ENCODE assay signal across 14 cellular contexts in the genomic region with DNA sequence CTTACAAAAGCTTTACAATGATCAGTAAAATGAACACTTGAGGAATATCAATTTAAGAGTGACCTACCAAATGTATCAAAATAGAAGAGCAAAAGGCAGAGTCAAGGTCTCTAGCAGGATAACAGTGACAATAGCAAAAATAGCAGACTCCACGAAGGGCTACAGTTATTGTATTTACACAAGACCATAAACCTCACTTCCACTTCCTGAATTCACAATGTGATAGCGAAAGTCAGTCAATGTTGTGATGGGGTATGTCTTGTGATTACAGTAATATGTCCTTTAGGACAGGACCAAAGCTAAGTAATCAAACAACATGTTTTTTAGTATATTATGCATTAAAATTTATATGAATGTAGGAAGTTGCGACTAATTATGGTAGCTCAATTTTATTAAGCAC.
DNase-seq lines count a peak whose midpoint lies in the region; ATAC-seq, FAIRE-seq and TF ChIP-seq lines count a peak whose summit lies in the region.
"Had no signal": no experiment of that assay in that cellular context is flagged by ENCODE, and none has a peak within 500 bp of the region (broad histone marks: within the 10 kb centered on the region; RNA-seq: fewer than 3 reads in every experiment).

No MANE protein-coding gene starts in this region.

- no peak for TF ChIP-seq CTCF in GM12878 (IDR thresholded peaks at IDR 0.05 in 2 of 3, conservative IDR thresholded peaks at IDR 0.05 in 1 of 3; ENCODE audit: control insufficient read depth in 2 of 3, extremely low read depth in 1 of 3, insufficient read depth in 1 of 3, low read depth in 3 of 3, low read length in 3 of 3)
- no peak for TF ChIP-seq CTCF in gastrocnemius medialis (IDR thresholded peaks at IDR 0.05 in 4 of 5, conservative IDR thresholded peaks at IDR 0.05 in 1 of 5)

- no peak for TF ChIP-seq RAD21 in GM12878 (IDR thresholded peaks at IDR 0.05; ENCODE audit: insufficient read depth, low read depth, low read length)

- CTCF ChIA-PET in GM12878 (lab: Yijun Ruan, JAX), result no interaction called here

- no peaks in the 10 kb centered on the region for H4K20me1 ChIP-seq in GM12878 (ENCODE audit: control insufficient read depth, insufficient read depth)

- H3K9ac ChIP-seq in GM12878 (ENCODE audit: control insufficient read depth, insufficient read depth, low read length), result no peak overlapping the region

- H3K27ac ChIP-seq in GM12878 (ENCODE audit: control insufficient read depth, insufficient read depth) (no peak overlapping the region), gastrocnemius medialis (no peak overlapping the region)
- H3K27ac ChIP-seq: skin epidermis had no signal

- RAD21 ChIA-PET in GM12878 (lab: Charles Lee; ENCODE audit: unreplicated experiment), result no interaction called here

- ATAC-seq in GM19023 (IDR thresholded peaks at IDR 0.05; ENCODE audit: unreplicated experiment) (peak; percentile 81), GM21825 (IDR thresholded peaks at IDR 0.05; ENCODE audit: unreplicated experiment) (peak; percentile 84), HG03196 (IDR thresholded peaks at IDR 0.05; ENCODE audit: unreplicated experiment) (peak; percentile 59), GM12878 (peak; percentile 79), gastrocnemius medialis (no peak)

- H3K36me3 ChIP-seq in GM12878 (ENCODE audit: control insufficient read depth in 2 of 2, insufficient read depth in 2 of 2, low read length in 1 of 2) (no peaks in the 10 kb centered on the region), gastrocnemius medialis (no peaks in the 10 kb centered on the region)

- intact Hi-C loops in GM12878 (cut with micrococcal nuclease; ENCODE audit: unreplicated experiment), result no loop called here
- intact Hi-C loops in gastrocnemius medialis (cut with DNase I; ENCODE audit: low total_unique reads), result no loop called here

- POLR2A ChIA-PET in GM12878 (lab: Charles Lee), result interaction anchor here (0.6 kb wide), 1 partner anchor 74 kb away, joined by 6 read pairs; no protein-coding TSS in a partner anchor

- TF ChIP-seq POLR2A in GM12878 (IDR thresholded peaks at IDR 0.05; ENCODE audit: low read depth, low read length) (no peak), gastrocnemius medialis (IDR thresholded peaks at IDR 0.05) (no peak)

- DNase-seq in GM12878 (ENCODE audit: low read depth, low spot score) (peak; percentile 1), gastrocnemius medialis (no peak), NCI-H2029 (lab: John Stamatoyannopoulos, UW) (no peak)
- no peak for DNase-seq in central memory CD4-positive, alpha-beta T cell
- DNase-seq: activated CD4-positive, alpha-beta T cell treated with anti-CD3 and anti-CD28 coated beads, Interleukin-2, amount 50 U/mL, for 48 hours; COR-L47; kidney; NCI-H1048; NCI-H748 treated with DMSO at 0.1 percent for 48 hours; nephron progenitor cell had no signal

- SMC1A ChIA-PET in GM12878 (lab: Charles Lee; ENCODE audit: uncharacterized antibody, unreplicated experiment), result interaction anchor here (0.5 kb wide), 1 partner anchor 26 kb away, joined by 3 read pairs; no protein-coding TSS in a partner anchor

- peak; percentile 49 for FAIRE-seq in GM12878 (lab: Jason Lieb, UNC)
- FAIRE-seq: kidney had no signal

- H3K9me3 ChIP-seq in GM12878 (replicated peaks; ENCODE audit: control insufficient read depth, insufficient read depth, low read length) (no peaks in the 10 kb centered on the region), gastrocnemius medialis (peaks cover 0 to 5% (median 0%) of the 10 kb centered on the region in 3 donors)

- 11% methylated on average over 3 of the region's 3 CpGs for WGBS in GM12878 (ENCODE audit: insufficient coverage, insufficient replicate concordance, low lambda C conversion rate, missing lambda C conversion rate)

- in situ Hi-C loops in GM12878 (cut with MboI) (no loop called here), gastrocnemius medialis (cut with MboI; ENCODE audit: low sequenced_read_pairs in 4 of 4) (no loop called here)

- no TSS peak for BruUV-seq in GM12878 (replicated peaks; lab: Mats Ljungman, UMichigan)

- TF ChIP-seq EP300 in GM12878 (IDR thresholded peaks at IDR 0.05; ENCODE audit: borderline replicate concordance in 1 of 2, control insufficient read depth in 1 of 2, low read depth in 2 of 2, low read length in 2 of 2), result no peak

- H3K27me3 ChIP-seq in GM12878 (replicated peaks in 1 of 2; ENCODE audit: control insufficient read depth in 2 of 2, insufficient read depth in 2 of 2, low read length in 1 of 2) (no peaks in the 10 kb centered on the region), gastrocnemius medialis (no peaks in the 10 kb centered on the region)

- no peaks in the 10 kb centered on the region for H3K79me2 ChIP-seq in GM12878 (ENCODE audit: control insufficient read depth, insufficient read depth, low read length)

- peak overlapping the region; percentile 58 for H2AFZ ChIP-seq in GM12878 (ENCODE audit: control insufficient read depth, low read depth, low read length)

- H3K4me1 ChIP-seq in GM12878 (ENCODE audit: control insufficient read depth, insufficient read depth, low read length) (no peaks in the 10 kb centered on the region), gastrocnemius medialis (no peaks in the 10 kb centered on the region)

- H3K4me2 ChIP-seq in GM12878 (ENCODE audit: control insufficient read depth, insufficient read depth), result no peak overlapping the region

- H3K4me3 ChIP-seq in GM12878 (no peak overlapping the region), gastrocnemius medialis (no peak overlapping the region)
- H3K4me3 ChIP-seq: skin epidermis had no signal

TF ChIP-seq in GM12878, 131 proteins besides CTCF, POLR2A, EP300 and RAD21:
- TF ChIP-seq, protein P1, sequence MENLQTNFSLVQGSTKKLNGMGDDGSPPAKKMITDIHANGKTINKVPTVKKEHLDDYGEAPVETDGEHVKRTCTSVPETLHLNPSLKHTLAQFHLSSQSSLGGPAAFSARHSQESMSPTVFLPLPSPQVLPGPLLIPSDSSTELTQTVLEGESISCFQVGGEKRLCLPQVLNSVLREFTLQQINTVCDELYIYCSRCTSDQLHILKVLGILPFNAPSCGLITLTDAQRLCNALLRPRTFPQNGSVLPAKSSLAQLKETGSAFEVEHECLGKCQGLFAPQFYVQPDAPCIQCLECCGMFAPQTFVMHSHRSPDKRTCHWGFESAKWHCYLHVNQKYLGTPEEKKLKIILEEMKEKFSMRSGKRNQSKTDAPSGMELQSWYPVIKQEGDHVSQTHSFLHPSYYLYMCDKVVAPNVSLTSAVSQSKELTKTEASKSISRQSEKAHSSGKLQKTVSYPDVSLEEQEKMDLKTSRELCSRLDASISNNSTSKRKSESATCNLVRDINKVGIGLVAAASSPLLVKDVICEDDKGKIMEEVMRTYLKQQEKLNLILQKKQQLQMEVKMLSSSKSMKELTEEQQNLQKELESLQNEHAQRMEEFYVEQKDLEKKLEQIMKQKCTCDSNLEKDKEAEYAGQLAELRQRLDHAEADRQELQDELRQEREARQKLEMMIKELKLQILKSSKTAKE (IDR thresholded peaks at IDR 0.05; ENCODE audit: low read depth, poor library complexity, severe bottlenecking), result no peak
- peak; percentile 82; the same call in 1 of the 2 replicates for TF ChIP-seq SPI1 (IDR thresholded peaks at IDR 0.05; ENCODE audit: borderline replicate concordance, insufficient read depth, low read depth, low read length)
- TF ChIP-seq, protein P2, sequence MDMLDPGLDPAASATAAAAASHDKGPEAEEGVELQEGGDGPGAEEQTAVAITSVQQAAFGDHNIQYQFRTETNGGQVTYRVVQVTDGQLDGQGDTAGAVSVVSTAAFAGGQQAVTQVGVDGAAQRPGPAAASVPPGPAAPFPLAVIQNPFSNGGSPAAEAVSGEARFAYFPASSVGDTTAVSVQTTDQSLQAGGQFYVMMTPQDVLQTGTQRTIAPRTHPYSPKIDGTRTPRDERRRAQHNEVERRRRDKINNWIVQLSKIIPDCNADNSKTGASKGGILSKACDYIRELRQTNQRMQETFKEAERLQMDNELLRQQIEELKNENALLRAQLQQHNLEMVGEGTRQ (IDR thresholded peaks at IDR 0.05; ENCODE audit: borderline replicate concordance, low read depth, low read length), result no peak
- TF ChIP-seq, protein P3, sequence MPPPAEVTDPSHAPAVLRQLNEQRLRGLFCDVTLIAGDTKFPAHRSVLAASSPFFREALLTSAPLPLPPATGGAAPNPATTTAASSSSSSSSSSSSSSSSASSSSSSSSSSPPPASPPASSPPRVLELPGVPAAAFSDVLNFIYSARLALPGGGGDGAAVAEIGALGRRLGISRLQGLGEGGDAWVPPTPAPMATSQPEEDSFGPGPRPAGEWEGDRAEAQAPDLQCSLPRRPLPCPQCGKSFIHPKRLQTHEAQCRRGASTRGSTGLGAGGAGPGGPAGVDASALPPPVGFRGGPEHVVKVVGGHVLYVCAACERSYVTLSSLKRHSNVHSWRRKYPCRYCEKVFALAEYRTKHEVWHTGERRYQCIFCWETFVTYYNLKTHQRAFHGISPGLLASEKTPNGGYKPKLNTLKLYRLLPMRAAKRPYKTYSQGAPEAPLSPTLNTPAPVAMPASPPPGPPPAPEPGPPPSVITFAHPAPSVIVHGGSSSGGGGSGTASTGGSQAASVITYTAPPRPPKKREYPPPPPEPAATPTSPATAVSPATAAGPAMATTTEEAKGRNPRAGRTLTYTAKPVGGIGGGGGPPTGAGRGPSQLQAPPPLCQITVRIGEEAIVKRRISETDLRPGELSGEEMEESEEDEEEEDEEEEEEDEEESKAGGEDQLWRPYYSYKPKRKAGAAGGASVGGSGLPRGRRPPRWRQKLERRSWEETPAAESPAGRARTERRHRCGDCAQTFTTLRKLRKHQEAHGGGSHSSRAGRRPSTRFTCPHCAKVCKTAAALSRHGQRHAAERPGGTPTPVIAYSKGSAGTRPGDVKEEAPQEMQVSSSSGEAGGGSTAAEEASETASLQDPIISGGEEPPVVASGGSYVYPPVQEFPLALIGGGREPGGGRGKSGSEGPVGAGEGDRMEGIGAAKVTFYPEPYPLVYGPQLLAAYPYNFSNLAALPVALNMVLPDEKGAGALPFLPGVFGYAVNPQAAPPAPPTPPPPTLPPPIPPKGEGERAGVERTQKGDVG (CRISPR knock-in tag; IDR thresholded peaks at IDR 0.05), result no peak
TF ChIP-seq in GM12878: peak in this region for 1.

Comparison
In these comparisons a context has a peak if more than half of its experiments do, and no peak if none do; other contexts are left out.
1. ATAC-seq: peak in GM19023 (single experiment), GM21825 (single experiment), HG03196 (single experiment) and GM12878 (single experiment); none in gastrocnemius medialis (0 of 2).